Comparison of ENCODE assay signal across 8 cellular contexts in genomic region chrX:40647307-40648197, GRCh38. TPM values are rescaled to one million over a fixed set of nuclear protein-coding genes. Genes with fewer than 3 reads are reported as not detected.
DNase-seq lines count a peak whose midpoint lies in the region; ATAC-seq and TF ChIP-seq lines count a peak whose summit lies in the region.

Gene CXorf38, minus strand, starts transcription at chrX:40647561. Its CDS starts 41 bp downstream, at chrX:40647520.

- H3K9ac ChIP-seq in OCI-LY1 (ENCODE audit: low read length), result peak within 1 kb of the TSS; percentile 86

- H3K36me3 Mint-ChIP-seq in endothelial cell (ENCODE audit: low read depth, unreplicated experiment), result peaks cover 9% of the 10 kb centered on the region

- H4K20me1 ChIP-seq in OCI-LY1 (ENCODE audit: insufficient read depth, low read length), result no peaks in the 10 kb centered on the region

- no peaks in the 10 kb centered on the region for H3K9me2 ChIP-seq in OCI-LY1 (ENCODE audit: low read depth, low read length)

- H3K4me3 Mint-ChIP-seq in endothelial cell (ENCODE audit: unreplicated experiment), result peak within 1 kb of the TSS; percentile 97

- H3K27ac ChIP-seq in OCI-LY1 (ENCODE audit: low read depth, low read length, poor library complexity, severe bottlenecking), result peak within 1 kb of the TSS; percentile 73

- H3K27me3 ChIP-seq in OCI-LY1 (ENCODE audit: insufficient read depth, low read length), result no peaks in the 10 kb centered on the region

- H3K79me2 ChIP-seq in OCI-LY1 (ENCODE audit: insufficient read depth, low read length), result peaks cover 14% of the 10 kb centered on the region

- peak within 1 kb of the TSS; percentile 95 for H3K4me3 ChIP-seq in OCI-LY1 (ENCODE audit: low read depth, low read length, poor library complexity, severe bottlenecking)

- peaks cover 17% of the 10 kb centered on the region for H3K4me1 Mint-ChIP-seq in endothelial cell (ENCODE audit: unreplicated experiment)

- peak; percentile 14; the same call in 1 of the 2 replicates for TF ChIP-seq CTCF in OCI-LY1 (IDR thresholded peaks at IDR 0.05; ENCODE audit: low read length)
- TF ChIP-seq CTCF in endothelial cell (IDR thresholded peaks at IDR 0.05; ENCODE audit: unreplicated experiment), result no peak

- no peak within 1 kb of the TSS; the same call in 1 of the 2 replicates for H2AFZ ChIP-seq in OCI-LY1 (ENCODE audit: low read length)

- peaks cover 5% of the 10 kb centered on the region; the same call in 1 of the 2 replicates for H3K36me3 ChIP-seq in OCI-LY1 (ENCODE audit: insufficient read depth, low read length)

- no peaks in the 10 kb centered on the region for H3K9me3 ChIP-seq in OCI-LY1 (ENCODE audit: low read length)

- H3F3A ChIP-seq in OCI-LY1 (ENCODE audit: insufficient read depth, low read length), result no peaks in the 10 kb centered on the region

- DNase-seq in DMS 273 (lab: John Stamatoyannopoulos, UW; ENCODE audit: unreplicated experiment) (peak; percentile 95), HuH-7 (ENCODE audit: low spot score) (peak; percentile 73), endothelial cell (ENCODE audit: low spot score) (peak; percentile 84), middle frontal gyrus (ENCODE audit: extremely low spot score, low spot score) (peak; percentile 73)
- DNase-seq in activated CD8-positive, alpha-beta memory T cell treated with anti-CD3 and anti-CD28 coated beads, Interleukin-2, amount 50 U/mL, for 4 hours, result peak; percentile 98
- peak; percentile 85 to 96 for DNase-seq in stimulated activated CD8-positive, alpha-beta memory T cell treated with anti-CD3 and anti-CD28 coated beads, Interleukin-2, amount 100 ng/mL, for 48 hours (ENCODE audit: low read depth in 2 of 2)

- peaks cover 3% of the 10 kb centered on the region for H3K27me3 Mint-ChIP-seq in endothelial cell (ENCODE audit: unreplicated experiment)

- ATAC-seq in GM21515 (IDR thresholded peaks at IDR 0.05; ENCODE audit: unreplicated experiment), result peak; percentile 72

- peaks cover 23% of the 10 kb centered on the region for H3K4me1 ChIP-seq in OCI-LY1 (ENCODE audit: insufficient read depth, low read length, severe bottlenecking)

- no peaks in the 10 kb centered on the region for H3K9me3 Mint-ChIP-seq in endothelial cell (ENCODE audit: unreplicated experiment)

- peak within 1 kb of the TSS; percentile 91 for H3K27ac Mint-ChIP-seq in endothelial cell (ENCODE audit: unreplicated experiment)

- H3K4me2 ChIP-seq in OCI-LY1 (ENCODE audit: low read length), result peak within 1 kb of the TSS; percentile 94

RNA-seq across cellular contexts. Expression of gene CXorf38, which starts in this region (rescaled TPM):
- 9.3 TPM for total RNA-seq in endothelial cell (ENCODE audit: unreplicated experiment)

Comparison
In these comparisons a context has a peak if more than half of its experiments do, and no peak if none do; other contexts are left out.
1. Peak in every context shown above with its lines: DNase-seq, ATAC-seq, H3K4me3 ChIP-seq and H3K27ac ChIP-seq.